ENCODE assay signal across 2 cellular contexts in the genomic region with DNA sequence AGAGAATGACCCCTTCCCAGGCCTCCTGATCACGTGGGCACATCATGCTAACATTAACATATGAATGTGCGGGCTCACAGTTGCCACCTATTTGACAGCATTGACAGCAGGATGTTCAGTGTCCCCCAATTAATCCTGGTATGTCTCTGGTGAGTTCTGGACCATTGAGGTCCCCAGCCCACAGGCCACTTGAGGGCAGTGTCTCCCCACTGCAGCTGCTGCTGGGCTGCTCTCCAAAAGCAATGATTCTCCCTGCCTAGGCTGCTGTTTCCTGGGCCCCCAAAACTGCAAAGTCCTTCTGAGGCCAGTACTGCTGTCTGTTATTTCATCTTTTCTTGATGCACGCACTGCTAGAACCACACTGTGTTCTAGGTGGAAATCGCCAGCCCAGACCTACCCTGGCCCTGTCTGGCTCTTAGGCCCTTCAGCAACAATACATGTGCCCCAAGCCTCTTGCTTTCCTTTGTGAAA.
TF ChIP-seq lines count a peak whose summit lies in the region.

No MANE protein-coding gene starts in this region.

TF ChIP-seq in IMR-90, 13 proteins besides CTCF, POLR2A, EP300 and RAD21 (continued from another document):
- TF ChIP-seq CHD1 (IDR thresholded peaks at IDR 0.05; ENCODE audit: low read depth, low read length) (no peak), MXI1 (IDR thresholded peaks at IDR 0.05; ENCODE audit: borderline replicate concordance, low read depth, low read length) (no peak), MAZ (IDR thresholded peaks at IDR 0.05; ENCODE audit: borderline replicate concordance, low read depth, low read length) (no peak), CEBPB (IDR thresholded peaks at IDR 0.05; ENCODE audit: low read depth, low read length) (no peak), RCOR1 (IDR thresholded peaks at IDR 0.05; ENCODE audit: insufficient replicate concordance, low read length) (no peak), RFX5 (IDR thresholded peaks at IDR 0.05; ENCODE audit: low read depth, low read length) (no peak), SMC3 (IDR thresholded peaks at IDR 0.05; ENCODE audit: low read depth, low read length) (no peak), BHLHE40 (IDR thresholded peaks at IDR 0.05; ENCODE audit: low read depth, low read length) (no peak)
- TF ChIP-seq, protein P1, sequence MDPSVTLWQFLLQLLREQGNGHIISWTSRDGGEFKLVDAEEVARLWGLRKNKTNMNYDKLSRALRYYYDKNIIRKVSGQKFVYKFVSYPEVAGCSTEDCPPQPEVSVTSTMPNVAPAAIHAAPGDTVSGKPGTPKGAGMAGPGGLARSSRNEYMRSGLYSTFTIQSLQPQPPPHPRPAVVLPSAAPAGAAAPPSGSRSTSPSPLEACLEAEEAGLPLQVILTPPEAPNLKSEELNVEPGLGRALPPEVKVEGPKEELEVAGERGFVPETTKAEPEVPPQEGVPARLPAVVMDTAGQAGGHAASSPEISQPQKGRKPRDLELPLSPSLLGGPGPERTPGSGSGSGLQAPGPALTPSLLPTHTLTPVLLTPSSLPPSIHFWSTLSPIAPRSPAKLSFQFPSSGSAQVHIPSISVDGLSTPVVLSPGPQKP (IDR thresholded peaks at IDR 0.05; ENCODE audit: borderline replicate concordance, low read depth, low read length), result no peak
- TF ChIP-seq, protein P2, sequence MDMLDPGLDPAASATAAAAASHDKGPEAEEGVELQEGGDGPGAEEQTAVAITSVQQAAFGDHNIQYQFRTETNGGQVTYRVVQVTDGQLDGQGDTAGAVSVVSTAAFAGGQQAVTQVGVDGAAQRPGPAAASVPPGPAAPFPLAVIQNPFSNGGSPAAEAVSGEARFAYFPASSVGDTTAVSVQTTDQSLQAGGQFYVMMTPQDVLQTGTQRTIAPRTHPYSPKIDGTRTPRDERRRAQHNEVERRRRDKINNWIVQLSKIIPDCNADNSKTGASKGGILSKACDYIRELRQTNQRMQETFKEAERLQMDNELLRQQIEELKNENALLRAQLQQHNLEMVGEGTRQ (IDR thresholded peaks at IDR 0.05; ENCODE audit: low read depth, low read length), result no peak

TF ChIP-seq in SK-N-SH, 30 proteins besides CTCF, POLR2A, EP300 and RAD21:
- TF ChIP-seq, protein P3, sequence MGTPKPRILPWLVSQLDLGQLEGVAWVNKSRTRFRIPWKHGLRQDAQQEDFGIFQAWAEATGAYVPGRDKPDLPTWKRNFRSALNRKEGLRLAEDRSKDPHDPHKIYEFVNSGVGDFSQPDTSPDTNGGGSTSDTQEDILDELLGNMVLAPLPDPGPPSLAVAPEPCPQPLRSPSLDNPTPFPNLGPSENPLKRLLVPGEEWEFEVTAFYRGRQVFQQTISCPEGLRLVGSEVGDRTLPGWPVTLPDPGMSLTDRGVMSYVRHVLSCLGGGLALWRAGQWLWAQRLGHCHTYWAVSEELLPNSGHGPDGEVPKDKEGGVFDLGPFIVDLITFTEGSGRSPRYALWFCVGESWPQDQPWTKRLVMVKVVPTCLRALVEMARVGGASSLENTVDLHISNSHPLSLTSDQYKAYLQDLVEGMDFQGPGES (IDR thresholded peaks at IDR 0.05; ENCODE audit: low read depth, low read length), result no peak
- TF ChIP-seq EZH2phosphoT487 (IDR thresholded peaks at IDR 0.05; ENCODE audit: borderline replicate concordance, low read depth), result no peak
- peak; percentile 70 for TF ChIP-seq SMC3 (IDR thresholded peaks at IDR 0.05; ENCODE audit: low read depth, low read length)
- no peak for TF ChIP-seq RCOR1 (IDR thresholded peaks at IDR 0.05; ENCODE audit: low read length)
- TF ChIP-seq NRF1 (IDR thresholded peaks at IDR 0.05; ENCODE audit: low read depth, low read length), result no peak
- TF ChIP-seq FOXJ3 (CRISPR knock-in tag; IDR thresholded peaks at IDR 0.05), result no peak
- no peak for TF ChIP-seq TCF12 (IDR thresholded peaks at IDR 0.05)
- no peak for TF ChIP-seq JUND (IDR thresholded peaks at IDR 0.05)
